Comparison of ENCODE assay signal across 1 cellular context in genomic region chr10:69056129-69056528, GRCh38.
TF ChIP-seq lines count a peak whose summit lies in the region.

No MANE protein-coding gene starts in this region.

TF ChIP-seq in HepG2, 621 proteins besides CTCF, POLR2A, EP300 and RAD21 (continued from another document):
- no peak for TF ChIP-seq ZNF276 (CRISPR knock-in tag; IDR thresholded peaks at IDR 0.05; ENCODE audit: low read depth)
- no peak for TF ChIP-seq AFF4 (CRISPR knock-in tag; IDR thresholded peaks at IDR 0.05)
- no peak for TF ChIP-seq ZFP36L1 (CRISPR knock-in tag; IDR thresholded peaks at IDR 0.05)
- TF ChIP-seq PAXIP1 (CRISPR knock-in tag; conservative IDR thresholded peaks at IDR 0.05) = no peak; the same call in 1 of the 2 replicates
- no peak for TF ChIP-seq SSRP1 (CRISPR knock-in tag; IDR thresholded peaks at IDR 0.05)
- no peak for TF ChIP-seq ZBTB43 (CRISPR knock-in tag; conservative IDR thresholded peaks at IDR 0.05)
- TF ChIP-seq NR2F1 (CRISPR knock-in tag; IDR thresholded peaks at IDR 0.05) = 0 out of 4 replicates have a peak, but pooled peaks of 1 of the 2 experiments have one; percentile 35
- TF ChIP-seq ZNF207 (IDR thresholded peaks at IDR 0.05; ENCODE audit: borderline replicate concordance) = no peak
- no peak for TF ChIP-seq ZNF354B (CRISPR knock-in tag; IDR thresholded peaks at IDR 0.05)
- peak; percentile 55 for TF ChIP-seq ZNF687 (CRISPR knock-in tag; IDR thresholded peaks at IDR 0.05)
- TF ChIP-seq ZNF564 (CRISPR knock-in tag; IDR thresholded peaks at IDR 0.05) = no peak
- no peak for TF ChIP-seq ZNF292 (CRISPR knock-in tag; IDR thresholded peaks at IDR 0.05; ENCODE audit: borderline replicate concordance, low read depth)
- TF ChIP-seq BRCA1 (CRISPR knock-in tag; IDR thresholded peaks at IDR 0.05) = no peak
- no peak for TF ChIP-seq FOXA3 (CRISPR knock-in tag; IDR thresholded peaks at IDR 0.05)
- no peak for TF ChIP-seq ZNF484 (CRISPR knock-in tag; IDR thresholded peaks at IDR 0.05; ENCODE audit: borderline replicate concordance, low read depth)
- TF ChIP-seq ELF3 (CRISPR knock-in tag; IDR thresholded peaks at IDR 0.05) = peak; percentile 33; the same call in 1 of the 2 replicates
- no peak for TF ChIP-seq CBX1 (IDR thresholded peaks at IDR 0.05; ENCODE audit: low read depth)
- no peak for TF ChIP-seq CBFB (CRISPR knock-in tag; IDR thresholded peaks at IDR 0.05)
- 0 out of 2 replicates have a peak, but pooled peaks have one; percentile 16 for TF ChIP-seq MLX (CRISPR knock-in tag; IDR thresholded peaks at IDR 0.05)
- TF ChIP-seq PAX8 (CRISPR knock-in tag; IDR thresholded peaks at IDR 0.05; ENCODE audit: borderline replicate concordance) = no peak
- TF ChIP-seq FOXO4 (CRISPR knock-in tag; conservative IDR thresholded peaks at IDR 0.05) = no peak
- TF ChIP-seq EEA1 (CRISPR knock-in tag; IDR thresholded peaks at IDR 0.05; ENCODE audit: borderline replicate concordance) = no peak
- 0 out of 2 replicates have a peak, but pooled peaks have one; percentile 15 for TF ChIP-seq ZBTB33 (CRISPR knock-in tag; IDR thresholded peaks at IDR 0.05)
- peak; percentile 47; the same call in 1 of the 2 replicates for TF ChIP-seq SALL1 (CRISPR knock-in tag; IDR thresholded peaks at IDR 0.05)
- peak; percentile 52; the same call in 1 of the 2 replicates for TF ChIP-seq ZNF280B (CRISPR knock-in tag; IDR thresholded peaks at IDR 0.05; ENCODE audit: borderline replicate concordance)
- no peak for TF ChIP-seq FOXK2 (IDR thresholded peaks at IDR 0.05)
- no peak for TF ChIP-seq ZNF101 (CRISPR knock-in tag; IDR thresholded peaks at IDR 0.05; ENCODE audit: borderline replicate concordance, low read depth)
- TF ChIP-seq MEIS2 (CRISPR knock-in tag; IDR thresholded peaks at IDR 0.05) = no peak
- TF ChIP-seq KAT8 (CRISPR knock-in tag; IDR thresholded peaks at IDR 0.05) = 0 out of 2 replicates have a peak, but pooled peaks have one; percentile 35
- TF ChIP-seq ZBTB20 (CRISPR knock-in tag; IDR thresholded peaks at IDR 0.05; ENCODE audit: borderline replicate concordance, low read depth) = no peak
- TF ChIP-seq ZMYM4 (CRISPR knock-in tag; IDR thresholded peaks at IDR 0.05) = no peak
- TF ChIP-seq GABPA (IDR thresholded peaks at IDR 0.05; ENCODE audit: low read depth, low read length) = peak; percentile 45
- TF ChIP-seq GABPA (CRISPR knock-in tag; IDR thresholded peaks at IDR 0.05; ENCODE audit: low read depth) = peak; percentile 81
- TF ChIP-seq PTBP1 (IDR thresholded peaks at IDR 0.05; ENCODE audit: low read depth, low read length, poor library complexity, severe bottlenecking) = no peak
- no peak for TF ChIP-seq SIN3B (IDR thresholded peaks at IDR 0.05; ENCODE audit: low read length)
- TF ChIP-seq BRD4 (CRISPR knock-in tag; IDR thresholded peaks at IDR 0.05) = 0 out of 2 replicates have a peak, but pooled peaks have one; percentile 43
- no peak for TF ChIP-seq PCBP1 (IDR thresholded peaks at IDR 0.05; ENCODE audit: borderline replicate concordance, low read depth, low read length)
